9 cellular contexts compared by ENCODE assay signal in genomic region chr2:85827879-85828569, GRCh38.
A peak's percentile ranks its signal among the peaks of the same experiment; 100 is the strongest.
DNase-seq lines count a peak whose midpoint lies in the region; ATAC-seq and TF ChIP-seq lines count a peak whose summit lies in the region.
"Had no signal": no experiment of that assay in that cellular context is flagged by ENCODE, and none has a peak within 500 bp of the region (broad histone marks: within the 10 kb centered on the region; RNA-seq: fewer than 3 reads in every experiment).

No MANE protein-coding gene starts in this region.

- H2AFZ ChIP-seq in GM23338 (peak overlapping the region; percentile 98), OCI-LY1 (ENCODE audit: low read length) (no peak overlapping the region)

- no peaks in the 10 kb centered on the region for H3K9me3 Mint-ChIP-seq in GM23338
- H3K9me3 Mint-ChIP-seq in progenitor cell of endocrine pancreas (ENCODE audit: low read depth), result no peaks in the 10 kb centered on the region
- H3K9me3 Mint-ChIP-seq: activated T-cell treated with anti-CD3 and anti-CD28 coated beads, Interleukin-2, amount 50 U/mL, for 24 hours had no signal

- H3K4me3 Mint-ChIP-seq in GM23338 (no peak overlapping the region), progenitor cell of endocrine pancreas (ENCODE audit: low read depth) (no peak overlapping the region)
- H3K4me3 Mint-ChIP-seq: activated T-cell treated with anti-CD3 and anti-CD28 coated beads, Interleukin-2, amount 50 U/mL, for 24 hours had no signal

- no peaks in the 10 kb centered on the region for H3K36me3 Mint-ChIP-seq in GM23338 (ENCODE audit: low read depth)
- H3K36me3 Mint-ChIP-seq in progenitor cell of endocrine pancreas (ENCODE audit: insufficient read depth), result no peaks in the 10 kb centered on the region

- no peak overlapping the region for H3K4me3 ChIP-seq in GM23338
- no peak overlapping the region for H3K4me3 ChIP-seq in OCI-LY1 (ENCODE audit: low read depth, low read length, poor library complexity, severe bottlenecking)
- peak overlapping the region; percentile 53 for H3K4me3 ChIP-seq in skeletal muscle satellite cell (ENCODE audit: low read length)

- H3K27ac ChIP-seq in GM23338 (ENCODE audit: low read depth) (no peak overlapping the region), OCI-LY1 (ENCODE audit: low read depth, low read length, poor library complexity, severe bottlenecking) (no peak overlapping the region), foreskin keratinocyte (no peak overlapping the region)

- H3K36me3 ChIP-seq in GM23338 (ENCODE audit: insufficient read depth) (no peaks in the 10 kb centered on the region), OCI-LY1 (ENCODE audit: insufficient read depth, low read length) (no peaks in the 10 kb centered on the region), skeletal muscle satellite cell (ENCODE audit: insufficient read depth, low read length) (no peaks in the 10 kb centered on the region)

- H3K9me2 ChIP-seq in GM23338 (ENCODE audit: insufficient read depth), result 0 out of 2 replicates have a peak, but pooled peaks cover 12% of the 10 kb centered on the region
- H3K9me2 ChIP-seq in OCI-LY1 (ENCODE audit: low read depth, low read length), result no peaks in the 10 kb centered on the region

- H3F3A ChIP-seq in GM23338 (replicated peaks; ENCODE audit: low read depth), result no peaks in the 10 kb centered on the region
- no peaks in the 10 kb centered on the region for H3F3A ChIP-seq in OCI-LY1 (ENCODE audit: insufficient read depth, low read length)

- no peak overlapping the region for H3K27ac Mint-ChIP-seq in GM23338
- H3K27ac Mint-ChIP-seq in progenitor cell of endocrine pancreas, result no peak overlapping the region

- H3K4me2 ChIP-seq in GM23338, result peak overlapping the region; percentile 69
- peak overlapping the region; percentile 22 for H3K4me2 ChIP-seq in OCI-LY1 (ENCODE audit: low read length)
- peak overlapping the region; percentile 82 for H3K4me2 ChIP-seq in skeletal muscle satellite cell (ENCODE audit: low read length)

- H3K4me1 ChIP-seq in GM23338 (ENCODE audit: insufficient read depth) (peaks cover 8% of the 10 kb centered on the region; the same call in 1 of the 2 replicates), OCI-LY1 (ENCODE audit: insufficient read depth, low read length, severe bottlenecking) (peaks cover 8% of the 10 kb centered on the region), foreskin keratinocyte (peaks cover 5% of the 10 kb centered on the region), skeletal muscle satellite cell (ENCODE audit: control insufficient read depth, insufficient read depth, low read length) (peaks cover 4% of the 10 kb centered on the region)

- peaks cover 6% of the 10 kb centered on the region for H3K9me3 ChIP-seq in OCI-LY1 (ENCODE audit: low read length)
- H3K9me3 ChIP-seq in skeletal muscle satellite cell (replicated peaks; ENCODE audit: low read length), result no peaks in the 10 kb centered on the region

- H3K9ac ChIP-seq in OCI-LY1 (ENCODE audit: low read length), result no peak overlapping the region; the same call in 1 of the 2 replicates
- H3K9ac ChIP-seq in skeletal muscle satellite cell (ENCODE audit: low read depth, low read length), result no peak overlapping the region

- H3K27me3 Mint-ChIP-seq in GM23338 (ENCODE audit: insufficient read depth, low read depth, poor library complexity) (peaks cover 12% of the 10 kb centered on the region), progenitor cell of endocrine pancreas (peaks cover 3% of the 10 kb centered on the region)

- H3K4me1 Mint-ChIP-seq in GM23338 (peaks cover 12% of the 10 kb centered on the region), progenitor cell of endocrine pancreas (ENCODE audit: low read depth) (no peaks in the 10 kb centered on the region)

- H4K20me1 ChIP-seq in GM23338 (replicated peaks; ENCODE audit: insufficient read depth) (no peaks in the 10 kb centered on the region), OCI-LY1 (ENCODE audit: insufficient read depth, low read length) (no peaks in the 10 kb centered on the region)

- peak; percentile 56 for DNase-seq in GM23338 (ENCODE audit: low spot score)
- DNase-seq in foreskin keratinocyte, result no peak
- DNase-seq in progenitor cell of endocrine pancreas (ENCODE audit: low spot score, unreplicated experiment), result no peak
- no peak for DNase-seq in amygdala (lab: John Stamatoyannopoulos, UW)
- no peak for DNase-seq in COR-L47 (lab: John Stamatoyannopoulos, UW)
- DNase-seq: GF-D8 had no signal

- peak; percentile 64 for ATAC-seq in GM23338
- ATAC-seq in foreskin keratinocyte, result peak; percentile 24

- TF ChIP-seq CTCF in GM23338 (conservative IDR thresholded peaks at IDR 0.05; ENCODE audit: low read depth in 2 of 2) (no peak), OCI-LY1 (IDR thresholded peaks at IDR 0.05; ENCODE audit: low read length) (no peak), foreskin keratinocyte (conservative IDR thresholded peaks at IDR 0.05) (no peak), progenitor cell of endocrine pancreas (IDR thresholded peaks at IDR 0.05; ENCODE audit: unreplicated experiment) (no peak)

- no peaks in the 10 kb centered on the region for H3K27me3 ChIP-seq in GM23338 (ENCODE audit: insufficient read depth)
- no peaks in the 10 kb centered on the region for H3K27me3 ChIP-seq in OCI-LY1 (ENCODE audit: insufficient read depth, low read length)
- peaks cover 28% of the 10 kb centered on the region for H3K27me3 ChIP-seq in foreskin keratinocyte
- no peaks in the 10 kb centered on the region for H3K27me3 ChIP-seq in skeletal muscle satellite cell (ENCODE audit: control insufficient read depth, insufficient read depth, low read length)

- H3K79me2 ChIP-seq in GM23338 (replicated peaks; ENCODE audit: insufficient read depth), result no peaks in the 10 kb centered on the region
- no peaks in the 10 kb centered on the region for H3K79me2 ChIP-seq in OCI-LY1 (ENCODE audit: insufficient read depth, low read length)

TF ChIP-seq in GM23338, 12 proteins besides CTCF, POLR2A, EP300 and RAD21 (continues in another document):
- TF ChIP-seq POLR2AphosphoS5 (IDR thresholded peaks at IDR 0.05; ENCODE audit: low read depth) (no peak), EZH2 (IDR thresholded peaks at IDR 0.05; ENCODE audit: low read depth, unreplicated experiment) (no peak), ZNF462 (CRISPR knock-in tag; IDR thresholded peaks at IDR 0.05) (no peak)

Comparison
In these comparisons a context has a peak if more than half of its experiments do, and no peak if none do; other contexts are left out.
1. H3K4me2 ChIP-seq: peak in every context shown above with its lines; median percentile 82 in skeletal muscle satellite cell; 69 in GM23338; 22 in OCI-LY1.